Comparison of ENCODE assay signal across 1 cellular context in the genomic region with DNA sequence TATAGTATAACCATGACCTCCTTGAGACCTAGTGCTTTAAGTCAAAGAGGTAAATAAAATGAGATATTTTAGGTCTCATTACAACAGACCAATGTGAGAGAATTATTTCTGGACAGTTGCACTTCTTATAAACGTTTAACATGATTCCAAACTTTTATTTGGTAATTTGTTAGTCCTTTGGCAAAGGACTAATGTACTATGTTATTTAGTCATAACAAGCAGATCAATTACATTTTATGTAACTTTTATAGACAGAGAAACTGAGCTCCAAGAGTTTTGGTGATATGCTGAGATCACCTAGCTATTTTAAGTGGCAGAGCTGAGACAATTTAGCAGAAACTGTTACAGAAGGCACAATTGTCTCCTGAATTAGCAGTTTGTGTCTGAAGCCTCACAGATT.
TF ChIP-seq lines count a peak whose summit lies in the region.

No MANE protein-coding gene starts in this region.

TF ChIP-seq in HEK293, 187 proteins besides CTCF, POLR2A, EP300 and RAD21 (continued from another document):
- TF ChIP-seq REST (tag by site-specific recombination; IDR thresholded peaks at IDR 0.05) = no peak
